21 cellular contexts compared by ENCODE assay signal in the genomic region with DNA sequence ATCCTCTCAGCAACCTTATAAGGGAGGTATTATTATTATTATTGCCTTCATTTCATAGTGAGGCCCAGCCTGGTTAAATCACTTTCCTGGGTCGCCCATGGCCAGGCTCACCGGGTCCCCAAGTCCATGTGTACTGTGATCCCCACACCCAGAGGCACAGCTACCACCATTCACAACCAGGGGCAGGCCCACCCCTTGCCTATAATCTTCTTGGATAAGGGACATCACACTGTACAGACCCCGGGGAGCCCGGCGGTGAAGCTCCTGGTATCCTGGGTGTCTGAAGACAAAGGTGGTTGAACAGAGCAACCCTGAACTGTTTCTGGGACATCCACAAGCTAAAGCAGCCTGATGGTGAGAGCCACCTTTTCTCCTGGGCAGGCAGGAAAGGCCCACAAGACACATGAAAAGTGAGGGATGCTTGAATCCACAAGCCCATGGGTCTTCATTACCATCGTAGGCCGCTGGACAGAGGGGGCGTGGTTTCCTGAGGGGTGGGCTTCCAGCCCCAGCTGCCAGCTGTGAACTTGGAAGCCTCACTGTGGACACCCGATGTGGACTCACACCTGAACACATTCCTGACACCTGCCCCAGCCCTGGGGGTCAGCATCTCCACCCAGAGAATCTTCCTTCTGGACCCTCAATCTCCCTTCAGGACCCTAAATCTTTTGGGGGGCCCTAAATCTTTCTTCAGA.
"Had no signal": no experiment of that assay in that cellular context is flagged by ENCODE, and none has a peak within 500 bp of the region (broad histone marks: within the 10 kb centered on the region; RNA-seq: fewer than 3 reads in every experiment).

No MANE protein-coding gene starts in this region.

- H3K27me3 ChIP-seq: MG63 had no signal

- H3K4me3 ChIP-seq: MG63 had no signal

- H3K27ac ChIP-seq: HL-60 had no signal

- H3K9me3 ChIP-seq: MG63, SK-N-SH had no signal

- DNase-seq: Karpas-422, KBM-7, MG63, NCI-H1092, NCI-H1105 treated with DMSO at 0.1 percent for 48 hours, NCI-H1417 treated with DMSO at 0.1 percent for 48 hours, NCI-H146, NCI-H1694 treated with DMSO at 0.1 percent for 48 hours, NCI-H1930, NCI-H2081, NCI-H2107, NCI-H2227 treated with DMSO at 0.1 percent for 48 hours, NCI-H446, NCI-H510A, NCI-H524 treated with DMSO at 0.1 percent for 48 hours, NCI-H69, NCI-H774, RPMI8226, SHP77, SK-N-SH had no signal

- H3K9ac ChIP-seq: SK-N-SH had no signal

- H3K4me2 ChIP-seq: SK-N-SH had no signal

- H3K36me3 ChIP-seq: MG63 had no signal
